ENCODE assay signal across 20 cellular contexts in genomic region chr2:203261326-203262159, GRCh38. TPM values are rescaled to one million over a fixed set of nuclear protein-coding genes. Genes with fewer than 3 reads are reported as not detected.
DNase-seq lines count a peak whose midpoint lies in the region; ATAC-seq, FAIRE-seq and TF ChIP-seq lines count a peak whose summit lies in the region.
"Had no signal": no experiment of that assay in that cellular context is flagged by ENCODE, and none has a peak within 500 bp of the region (broad histone marks: within the 10 kb centered on the region; RNA-seq: fewer than 3 reads in every experiment).

No MANE protein-coding gene starts in this region.

- TF ChIP-seq EP300 in K562 (IDR thresholded peaks at IDR 0.05; ENCODE audit: low read length) = no peak
- TF ChIP-seq EP300 in HepG2 (IDR thresholded peaks at IDR 0.05; ENCODE audit: low read depth in 2 of 2, low read length in 2 of 2) = no peak
- no peak for TF ChIP-seq EP300 in HepG2 (CRISPR knock-in tag; IDR thresholded peaks at IDR 0.05; ENCODE audit: borderline replicate concordance)

- H3K4me2 ChIP-seq in K562 (ENCODE audit: insufficient read depth, low read length) = no peak overlapping the region
- 0 out of 2 replicates have a peak overlapping the region, but pooled peaks have one; percentile 28 for H3K4me2 ChIP-seq in HepG2 (ENCODE audit: low read depth, low read length)
- no peak overlapping the region for H3K4me2 ChIP-seq in osteoblast (ENCODE audit: insufficient read depth, low read length)
- H3K4me2 ChIP-seq: SK-N-SH had no signal

- FAIRE-seq in K562 (lab: Jason Lieb, UNC) (no peak), HepG2 (lab: Jason Lieb, UNC) (peak; percentile 15)
- FAIRE-seq: RCC 7860 had no signal

- no peak overlapping the region for H3K4me3 ChIP-seq in CD8-positive, alpha-beta T cell (ENCODE audit: low read depth, low read length)
- H3K4me3 ChIP-seq in H7 (ENCODE audit: insufficient read depth, low read depth, low read length) (no peak overlapping the region), K562 (no peak overlapping the region), HepG2 (replicated peaks in 1 of 3; ENCODE audit: insufficient read depth in 1 of 3, low read depth in 2 of 3, low read length in 3 of 3) (no peak overlapping the region), osteoblast (ENCODE audit: insufficient read depth, low read length) (no peak overlapping the region)

- peak overlapping the region; percentile 75 for H3K27ac Mint-ChIP-seq in CD8-positive, alpha-beta T cell
- no peak overlapping the region for H3K27ac Mint-ChIP-seq in activated CD4-positive, alpha-beta T cell treated with anti-CD3 and anti-CD28 coated beads, Interleukin-2, amount 10 ng/mL, durations not matched to agents 24 days and 14 days

- no peaks in the 10 kb centered on the region for H3K27me3 Mint-ChIP-seq in CD8-positive, alpha-beta T cell (ENCODE audit: low read depth)
- H3K27me3 Mint-ChIP-seq in activated CD4-positive, alpha-beta T cell treated with anti-CD3 and anti-CD28 coated beads, Interleukin-2, amount 10 ng/mL, durations not matched to agents 24 days and 14 days = no peaks in the 10 kb centered on the region

- no peaks in the 10 kb centered on the region for H3K4me1 ChIP-seq in CD8-positive, alpha-beta T cell (ENCODE audit: insufficient read depth, low read length)
- no peaks in the 10 kb centered on the region; a peak in 1 of 5 replicates for H3K4me1 ChIP-seq in K562 (replicated peaks in 1 of 2; ENCODE audit: control insufficient read depth in 2 of 2, insufficient read depth in 2 of 2, low read length in 2 of 2)
- peaks cover 10% of the 10 kb centered on the region for H3K4me1 ChIP-seq in HepG2 (ENCODE audit: insufficient read depth, low read length)
- no peaks in the 10 kb centered on the region for H3K4me1 ChIP-seq in osteoblast (ENCODE audit: insufficient read depth, low read length)

- POLR2A ChIA-PET in CD8-positive, alpha-beta T cell (lab: Charles Lee) = interaction anchor here (0.6 to 1.8 kb wide), 3 partner anchors 22 to 535 kb away, joined by 3 to 6 read pairs (median 3); no protein-coding TSS in a partner anchor
- POLR2A ChIA-PET in K562 (lab: Yijun Ruan, JAX) (interaction anchor here (0.6 to 0.7 kb wide), 2 partner anchors 23 to 685 kb away, joined by 3 read pairs; partner anchors contain the start of gene CYP20A1), HepG2 (lab: Yijun Ruan, JAX) (interaction anchor here (0.7 to 1.8 kb wide), 2 partner anchors 22 to 177 kb away, joined by 3 to 10 read pairs; partner anchors contain the start of gene CYP20A1)

- no peaks in the 10 kb centered on the region for H3K9me3 ChIP-seq in CD8-positive, alpha-beta T cell (ENCODE audit: low read length)
- no peaks in the 10 kb centered on the region for H3K9me3 ChIP-seq in K562 (replicated peaks; ENCODE audit: control insufficient read depth, insufficient read depth, low read depth, low read length)
- no peaks in the 10 kb centered on the region for H3K9me3 ChIP-seq in HepG2 (ENCODE audit: low read length)
- H3K9me3 ChIP-seq in osteoblast (ENCODE audit: low read depth, low read length) = no peaks in the 10 kb centered on the region
- H3K9me3 ChIP-seq: SK-N-SH had no signal

- H2AFZ ChIP-seq in K562 (ENCODE audit: low read depth, low read length) (no peak overlapping the region), HepG2 (ENCODE audit: low read length) (no peak overlapping the region), osteoblast (ENCODE audit: low read length) (no peak overlapping the region)

- BruUV-seq in K562 (replicated peaks; lab: Mats Ljungman, UMichigan) (no TSS peak), HepG2 (replicated peaks; lab: Mats Ljungman, UMichigan) (no TSS peak)

- H3K9ac ChIP-seq in K562 (ENCODE audit: insufficient read depth in 1 of 2, low read depth in 2 of 2, low read length in 2 of 2) (no peak overlapping the region), HepG2 (ENCODE audit: insufficient read depth, low read depth, low read length) (no peak overlapping the region)
- H3K9ac ChIP-seq: SK-N-SH had no signal

- H3K36me3 ChIP-seq in CD8-positive, alpha-beta T cell (ENCODE audit: insufficient read depth, low read length) = peaks cover 11% of the 10 kb centered on the region
- H3K36me3 ChIP-seq in H7 (replicated peaks; ENCODE audit: control insufficient read depth, insufficient read depth, low read length) = no peaks in the 10 kb centered on the region; the same call in 1 of the 2 replicates
- peaks cover 21% of the 10 kb centered on the region; the same call in 1 of the 3 replicates for H3K36me3 ChIP-seq in K562 (ENCODE audit: control insufficient read depth, insufficient read depth, low read length)
- H3K36me3 ChIP-seq in HepG2 (replicated peaks in 1 of 2; ENCODE audit: control insufficient read depth in 1 of 2, insufficient read depth in 2 of 2, low read length in 2 of 2) = peaks cover 14 to 45% of the 10 kb centered on the region in 2 experiments
- peaks cover 61% of the 10 kb centered on the region for H3K36me3 ChIP-seq in osteoblast (ENCODE audit: insufficient read depth, low read length)

- WGBS in K562 (ENCODE audit: insufficient coverage, low coverage, missing lambda C conversion rate) = 100% methylated on average over 2 of the region's 3 CpGs
- 75% methylated on average over 3 of the region's 3 CpGs for WGBS in HepG2 (ENCODE audit: low lambda C conversion rate)

- H3K27me3 ChIP-seq in CD8-positive, alpha-beta T cell (ENCODE audit: insufficient read depth, low read length) = no peaks in the 10 kb centered on the region
- H3K27me3 ChIP-seq in H7 (ENCODE audit: control insufficient read depth, insufficient read depth, low read length) (no peaks in the 10 kb centered on the region), K562 (ENCODE audit: control insufficient read depth in 2 of 2, insufficient read depth in 2 of 2, low read length in 2 of 2) (no peaks in the 10 kb centered on the region), HepG2 (ENCODE audit: control insufficient read depth in 1 of 2, insufficient read depth in 2 of 2, low read length in 2 of 2) (no peaks in the 10 kb centered on the region), osteoblast (ENCODE audit: insufficient read depth, low read length) (no peaks in the 10 kb centered on the region)

- H3K9me1 ChIP-seq in K562 (ENCODE audit: control insufficient read depth, insufficient read depth, low read length) = no peaks in the 10 kb centered on the region

- CTCF ChIA-PET in CD8-positive, alpha-beta T cell (lab: Charles Lee) = no interaction called here
- CTCF ChIA-PET in K562 (lab: Yijun Ruan, JAX; ENCODE audit: low intra/inter-chr PET ratio) = no interaction called here
- CTCF ChIA-PET in HepG2 (lab: Yijun Ruan, JAX; ENCODE audit: low intra/inter-chr PET ratio, low total read pairs) = no interaction called here

- TF ChIP-seq CTCF in CD8-positive, alpha-beta T cell (IDR thresholded peaks at IDR 0.05) = no peak
- TF ChIP-seq CTCF in K562 (IDR thresholded peaks at IDR 0.05 in 2 of 3, conservative IDR thresholded peaks at IDR 0.05 in 1 of 3; ENCODE audit: insufficient read depth in 2 of 3, low read depth in 1 of 3, low read length in 3 of 3) (0 out of 6 replicates have a peak, but pooled peaks of 1 of the 3 experiments have one; percentile 5), HepG2 (CRISPR knock-in tag; IDR thresholded peaks at IDR 0.05) (peak; percentile 47; the same call in 1 of the 2 replicates), osteoblast (IDR thresholded peaks at IDR 0.05; ENCODE audit: extremely low read depth, low read depth, low read length) (no peak)

- H3K27ac ChIP-seq in CD8-positive, alpha-beta T cell (ENCODE audit: low read depth, low read length) = no peak overlapping the region
- H3K27ac ChIP-seq in K562 (ENCODE audit: extremely low read depth, low read depth, low read length) = no peak overlapping the region
- H3K27ac ChIP-seq in HepG2 (ENCODE audit: extremely low read length, insufficient read depth, low read length) = peak overlapping the region; percentile 11
- H3K27ac ChIP-seq in osteoblast (ENCODE audit: low read depth, low read length) = no peak overlapping the region

- no peak for ATAC-seq in CD8-positive, alpha-beta T cell
- peak; percentile 53 for ATAC-seq in K562
- peak; percentile 84 for ATAC-seq in HepG2

- H4K20me1 ChIP-seq in K562 (replicated peaks; ENCODE audit: control insufficient read depth, insufficient read depth, low read length) (no peaks in the 10 kb centered on the region), HepG2 (ENCODE audit: insufficient read depth, low read length) (no peaks in the 10 kb centered on the region; the same call in 1 of the 2 replicates), osteoblast (ENCODE audit: insufficient read depth, low read length) (no peaks in the 10 kb centered on the region)

- H3K79me2 ChIP-seq in K562 (ENCODE audit: control insufficient read depth, insufficient read depth, low read length) (no peaks in the 10 kb centered on the region), HepG2 (ENCODE audit: insufficient read depth, low read length) (no peaks in the 10 kb centered on the region), osteoblast (ENCODE audit: insufficient read depth, low read length) (peaks cover 37% of the 10 kb centered on the region)

- TF ChIP-seq RAD21 in K562 (CRISPR knock-in tag; conservative IDR thresholded peaks at IDR 0.05 in 1 of 2, IDR thresholded peaks at IDR 0.05 in 1 of 2) = no peak
- no peak for TF ChIP-seq RAD21 in HepG2 (CRISPR knock-in tag; IDR thresholded peaks at IDR 0.05)

- TF ChIP-seq POLR2A in K562 (conservative IDR thresholded peaks at IDR 0.05) (no peak), HepG2 (IDR thresholded peaks at IDR 0.05; ENCODE audit: insufficient read depth in 1 of 2, low read depth in 2 of 2, low read length in 2 of 2) (no peak)

- H3K9me3 Mint-ChIP-seq in CD8-positive, alpha-beta T cell = no peaks in the 10 kb centered on the region
- H3K9me3 Mint-ChIP-seq in activated CD4-positive, alpha-beta T cell treated with anti-CD3 and anti-CD28 coated beads, Interleukin-2, amount 10 ng/mL, durations not matched to agents 24 days and 14 days = no peaks in the 10 kb centered on the region

- in situ Hi-C loops in K562 (cut with MboI) = no loop called here
- in situ Hi-C loops in HepG2 (cut with HindIII; ENCODE audit: extremely low pct_ligation_motif_present, low pct_unique_long_range_greater_than_20kb) = no loop called here

- peaks cover 69% of the 10 kb centered on the region for H3K36me3 Mint-ChIP-seq in CD8-positive, alpha-beta T cell
- peaks cover 33% of the 10 kb centered on the region for H3K36me3 Mint-ChIP-seq in activated CD4-positive, alpha-beta T cell treated with anti-CD3 and anti-CD28 coated beads, Interleukin-2, amount 10 ng/mL, durations not matched to agents 24 days and 14 days (ENCODE audit: low read depth)

- peaks cover 19% of the 10 kb centered on the region for H3K4me1 Mint-ChIP-seq in CD8-positive, alpha-beta T cell (ENCODE audit: low read depth)
- peaks cover 5% of the 10 kb centered on the region for H3K4me1 Mint-ChIP-seq in activated CD4-positive, alpha-beta T cell treated with anti-CD3 and anti-CD28 coated beads, Interleukin-2, amount 10 ng/mL, durations not matched to agents 24 days and 14 days
- H3K4me1 Mint-ChIP-seq: CD14-positive monocyte had no signal

- DNase-seq in CD8-positive, alpha-beta T cell = no peak
- DNase-seq in H7 = peak; percentile 23
- no peak for DNase-seq in K562 (ENCODE audit: extremely low read depth in 1 of 4, low spot score in 3 of 4)
- DNase-seq in HepG2 (ENCODE audit: low spot score) = peak; percentile 24
- no peak for DNase-seq in amygdala (lab: John Stamatoyannopoulos, UW)
- DNase-seq in osteoblast (ENCODE audit: insufficient read length, low spot score, missing footprints) = no peak
- no peak for DNase-seq in NCI-H2081 treated with DMSO at 0.1 percent for 48 hours (lab: John Stamatoyannopoulos, UW)
- DNase-seq in activated CD4-positive, alpha-beta T cell treated with anti-CD3 and anti-CD28 coated beads, Interleukin-2, amount 10 ng/mL, durations not matched to agents 24 days and 14 days = no peak
- DNase-seq: ACHN, AML-193, COR-L47, Kasumi-1, NCI-H1105 treated with DMSO at 0.1 percent for 48 hours, NCI-H1694 treated with DMSO at 0.1 percent for 48 hours, NCI-H345, NCI-H69, Right ventricle myocardium superior, SK-N-SH had no signal

- intact Hi-C loops in CD8-positive, alpha-beta T cell (cut with DNase I, micrococcal nuclease) = no loop called here
- intact Hi-C loops in K562 (cut with micrococcal nuclease) = no loop called here
- intact Hi-C loops in HepG2 (cut with micrococcal nuclease; ENCODE audit: unreplicated experiment) = no loop called here
- intact Hi-C loops in activated CD4-positive, alpha-beta T cell treated with anti-CD3 and anti-CD28 coated beads, Interleukin-2, amount 10 ng/mL, durations not matched to agents 24 days and 14 days (cut with micrococcal nuclease) = no loop called here

- no peak overlapping the region for H3K4me3 Mint-ChIP-seq in CD8-positive, alpha-beta T cell
- H3K4me3 Mint-ChIP-seq in activated CD4-positive, alpha-beta T cell treated with anti-CD3 and anti-CD28 coated beads, Interleukin-2, amount 10 ng/mL, durations not matched to agents 24 days and 14 days = no peak overlapping the region
- H3K4me3 Mint-ChIP-seq: CD14-positive monocyte had no signal

RNA-seq across cellular contexts. Expression of gene CYP20A1, which starts 22.7 kb away (rescaled TPM):
- total RNA-seq in CD8-positive, alpha-beta T cell = 10 to 100 TPM; 22.6 to 24.6 TPM
- total RNA-seq in H7 (2014; rRNA removed; shearing (Covaris generic)) = 7.2 and 8.5 TPM in 2 replicates
- 15.6 and 19.6 TPM in 2 replicates for total RNA-seq in K562 (2011; cell fraction: chromatin; rRNA removed; ENCODE audit: low replicate concordance)
- 12.3 and 13.0 TPM in 2 replicates for total RNA-seq in K562 (2011; cell fraction: nucleolus; rRNA removed)
- total RNA-seq in K562 (2011; cell fraction: nucleoplasm; rRNA removed) = 15.0 and 16.5 TPM in 2 replicates
- 7.3 and 10.7 TPM in 2 replicates for total RNA-seq in K562 (2014; rRNA removed)
- 15.6 and 16.9 TPM in 2 replicates for total RNA-seq in K562 (2014; rRNA removed; fragmentation: Illumina TruSeq; extraction: Trizol)
- total RNA-seq in K562 (2015; rRNA removed; fragmentation: Illumina TruSeq; extraction: Trizol) = 13.7 and 15.3 TPM in 2 replicates
- 12.4 and 12.5 TPM in 2 replicates for total RNA-seq in K562 (2021)
- polyA plus RNA-seq in K562 (2011; rRNA removed) = 8.8 and 10.3 TPM in 2 replicates
- 2.5 and 6.6 TPM in 2 replicates for polyA plus RNA-seq in K562 (2011; cell fraction: cytosol; rRNA removed)
- polyA plus RNA-seq in K562 (2011; cell fraction: nucleus; rRNA removed) = 2.6 and 3.8 TPM in 2 replicates
- 7.3 and 7.7 TPM in 2 replicates for polyA plus RNA-seq in K562 (2012)
- 10.1 and 10.3 TPM in 2 replicates for polyA plus RNA-seq in K562 (2014; fragmentation: Illumina TruSeq; extraction: Trizol)
- polyA plus RNA-seq in K562 (2014; fragmentation: Nextera tagmentation; extraction: Ambion mirVana) = 10 to 100 TPM; 27.8 to 31.7 TPM
- polyA plus RNA-seq in K562 (2014; rRNA removed) = 11.2 and 12.1 TPM in 2 replicates
- 20.1 and 20.4 TPM in 2 replicates for polyA minus RNA-seq in K562 (2011; rRNA and poly(A)+ RNA removed)
- 4.9 and 10.2 TPM in 2 replicates for polyA minus RNA-seq in K562 (2011; cell fraction: cytosol; rRNA and poly(A)+ RNA removed)
- 4.4 and 7.0 TPM in 2 replicates for polyA minus RNA-seq in K562 (2011; cell fraction: nucleus; rRNA and poly(A)+ RNA removed)
- total RNA-seq in HepG2 (2016; rRNA removed; fragmentation: Illumina TruSeq; extraction: Trizol) = 32.8 and 35.3 TPM in 2 replicates
- total RNA-seq in HepG2 (2016; cell fraction: cytosol; rRNA removed; fragmentation: Illumina TruSeq; extraction: Trizol; ENCODE audit: low read depth) = 12.6 and 13.4 TPM in 2 replicates
- total RNA-seq in HepG2 (2016; cell fraction: insoluble cytoplasmic fraction; rRNA removed; fragmentation: Illumina TruSeq; extraction: Trizol) = 28.8 and 36.5 TPM in 2 replicates
- total RNA-seq in HepG2 (2016; cell fraction: membrane; rRNA removed; fragmentation: Illumina TruSeq; extraction: Trizol) = 19.8 and 22.5 TPM in 2 replicates
- 28.0 and 28.3 TPM in 2 replicates for total RNA-seq in HepG2 (2016; cell fraction: nucleus; rRNA removed; fragmentation: Illumina TruSeq; extraction: Trizol)
- 7.6 and 9.6 TPM in 2 replicates for polyA plus RNA-seq in HepG2 (2011; rRNA removed)
- polyA plus RNA-seq in HepG2 (2011; cell fraction: cytosol; rRNA removed) = 6.6 and 9.6 TPM in 2 replicates
- polyA plus RNA-seq in HepG2 (2011; cell fraction: nucleus; rRNA removed) = 3.7 and 4.4 TPM in 2 replicates
- polyA plus RNA-seq in HepG2 (2012) = 9.4 and 11.9 TPM in 2 replicates
- polyA plus RNA-seq in HepG2 (2016; cell fraction: cytosol; fragmentation: Illumina TruSeq; extraction: Trizol; ENCODE audit: low read depth) = 11.9 and 13.6 TPM in 2 replicates
- polyA plus RNA-seq in HepG2 (2016; cell fraction: insoluble cytoplasmic fraction; fragmentation: Illumina TruSeq; extraction: Trizol; ENCODE audit: low read depth) = 17.9 and 18.6 TPM in 2 replicates
- 14.9 and 16.7 TPM in 2 replicates for polyA plus RNA-seq in HepG2 (2016; cell fraction: membrane; fragmentation: Illumina TruSeq; extraction: Trizol; ENCODE audit: low read depth)
- 20.4 and 20.5 TPM in 2 replicates for polyA plus RNA-seq in HepG2 (2016; cell fraction: nucleus; fragmentation: Illumina TruSeq; extraction: Trizol; ENCODE audit: insufficient read depth, low read depth)
- 4.8 and 6.6 TPM in 2 replicates for polyA minus RNA-seq in HepG2 (2011; rRNA and poly(A)+ RNA removed; ENCODE audit: low replicate concordance)
- 15.3 and 18.0 TPM in 2 replicates for polyA minus RNA-seq in HepG2 (2011; cell fraction: cytosol; rRNA and poly(A)+ RNA removed)
- polyA minus RNA-seq in HepG2 (2011; cell fraction: nucleus; rRNA and poly(A)+ RNA removed) = 20.6 TPM in 2 replicates
- 49.5 and 51.4 TPM in 2 replicates for total RNA-seq in osteoblast
- total RNA-seq in activated CD4-positive, alpha-beta T cell treated with anti-CD3 and anti-CD28 coated beads, Interleukin-2, amount 10 ng/mL, durations not matched to agents 24 days and 14 days = 21.6 and 23.2 TPM in 2 replicates

Comparison
In these comparisons a context has a peak if more than half of its experiments do, and no peak if none do; other contexts are left out.
1. DNase-seq: peak in H7 (single experiment) and HepG2 (single experiment); none in CD8-positive, alpha-beta T cell (0 of 7), K562 (0 of 4), amygdala (0 of 56), osteoblast (single experiment), NCI-H2081 treated with DMSO at 0.1 percent for 48 hours (single experiment) and activated CD4-positive, alpha-beta T cell treated with anti-CD3 and anti-CD28 coated beads, Interleukin-2, amount 10 ng/mL, durations not matched to agents 24 days and 14 days (single experiment).